In the genomic region with DNA sequence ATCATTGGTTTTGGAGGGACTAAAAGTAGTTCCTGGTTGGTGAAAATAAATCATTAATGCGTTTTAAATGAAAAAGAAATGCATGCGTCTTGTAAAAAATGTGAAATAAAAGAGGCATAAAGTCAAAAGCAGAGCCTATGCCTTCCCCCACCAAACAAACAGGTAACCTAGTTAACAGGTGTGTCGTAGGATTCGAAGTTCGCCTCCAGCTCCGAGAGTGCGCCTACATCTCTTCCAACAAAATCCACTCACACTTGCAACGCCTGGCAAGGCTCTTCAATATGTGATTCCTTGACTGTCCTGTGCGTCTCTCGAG, we compare ENCODE assay signal across 8 cellular contexts. TPM values are rescaled to one million over a fixed set of nuclear protein-coding genes. Genes with fewer than 3 reads are reported as not detected.
DNase-seq lines count a peak whose midpoint lies in the region; ATAC-seq, FAIRE-seq and TF ChIP-seq lines count a peak whose summit lies in the region.

No MANE protein-coding gene starts in this region.

- H3K9me1 ChIP-seq in IMR-90 (ENCODE audit: insufficient read depth, low read length), result peaks cover 11% of the 10 kb centered on the region

- peak overlapping the region; percentile 92 to 99 (median 97) for H3K27ac Mint-ChIP-seq in naive thymus-derived CD4-positive, alpha-beta T cell

- H4K5ac ChIP-seq in IMR-90 (ENCODE audit: low read depth, low read length), result peak overlapping the region; percentile 55

- H3K4me3 ChIP-seq in IMR-90 (ENCODE audit: insufficient read depth, low read depth, low read length), result peak overlapping the region; percentile 78
- peak overlapping the region; percentile 63 for H3K4me3 ChIP-seq in naive thymus-derived CD4-positive, alpha-beta T cell (ENCODE audit: low read length)

- TSS peak; percentile 58 for BruUV-seq in IMR-90 (replicated peaks; lab: Mats Ljungman, UMichigan)

- H2BK5ac ChIP-seq in IMR-90 (ENCODE audit: low read depth, low read length, poor library complexity, severe bottlenecking), result peak overlapping the region; percentile 71

- H3K23ac ChIP-seq in IMR-90 (ENCODE audit: low read depth, low read length), result peak overlapping the region; percentile 89

- peak overlapping the region; percentile 30; the same call in 1 of the 2 replicates for H2AK5ac ChIP-seq in IMR-90 (ENCODE audit: low read depth, low read length)

- peaks cover 33 to 37% of the 10 kb centered on the region in 2 experiments for H3K79me1 ChIP-seq in IMR-90 (ENCODE audit: low read depth in 1 of 2, low read length in 2 of 2)

- H3K4me1 Mint-ChIP-seq in naive thymus-derived CD4-positive, alpha-beta T cell, result peaks cover 30 to 56% (median 51%) of the 10 kb centered on the region in 7 donors

- no peak for TF ChIP-seq POLR2A in IMR-90 (IDR thresholded peaks at IDR 0.05; ENCODE audit: low read depth, low read length)

- WGBS in IMR-90 (ENCODE audit: extremely low coverage in 2 of 2, insufficient read length in 1 of 2), 2 experiments, result no CpG with 5 or more reads among the region's 10 CpGs

- peak overlapping the region; percentile 25; the same call in 1 of the 3 replicates for H2BK15ac ChIP-seq in IMR-90 (ENCODE audit: low read depth, low read length)

- peaks cover 0 to 10% (median 6%) of the 10 kb centered on the region in 5 donors for H3K36me3 Mint-ChIP-seq in naive thymus-derived CD4-positive, alpha-beta T cell

- peak overlapping the region; percentile 47; the same call in 1 of the 2 replicates for H2BK120ac ChIP-seq in IMR-90 (ENCODE audit: low read depth, low read length)

- H3K4ac ChIP-seq in IMR-90 (ENCODE audit: low read depth, low read length), result peak overlapping the region; percentile 74

- H3K56ac ChIP-seq in IMR-90 (ENCODE audit: extremely low read depth, insufficient read depth, low read length), result peak overlapping the region; percentile 95

- peak overlapping the region; percentile 85 to 91 for H4K8ac ChIP-seq in IMR-90 (ENCODE audit: low read depth in 2 of 2, low read length in 2 of 2)

- DNase-seq in D721Med (ENCODE audit: insufficient read length, low spot score), result no peak
- peak; percentile 64 for DNase-seq in IMR-90
- DNase-seq in naive thymus-derived CD4-positive, alpha-beta T cell, result no peak
- no peak for DNase-seq in effector CD8-positive, alpha-beta T cell (lab: John Stamatoyannopoulos, UW)
- no peak for DNase-seq in AML-193 (lab: John Stamatoyannopoulos, UW)
- DNase-seq in Ammon's horn (ENCODE audit: low spot score), result no peak

- H3K36me3 ChIP-seq in IMR-90 (ENCODE audit: control insufficient read depth, insufficient read depth, low read length), result peaks cover 2% of the 10 kb centered on the region
- peaks cover 0 to 5% (median 0%) of the 10 kb centered on the region in 3 experiments for H3K36me3 ChIP-seq in naive thymus-derived CD4-positive, alpha-beta T cell (ENCODE audit: control insufficient read depth in 2 of 3, insufficient read depth in 3 of 3, low read length in 3 of 3)

- H3K4me1 ChIP-seq in IMR-90 (ENCODE audit: control insufficient read depth, insufficient read depth, low read length), result peaks cover 5% of the 10 kb centered on the region
- peaks cover 8 to 34% of the 10 kb centered on the region in 2 donors for H3K4me1 ChIP-seq in naive thymus-derived CD4-positive, alpha-beta T cell (ENCODE audit: control insufficient read depth in 2 of 2, insufficient read depth in 2 of 2, low read length in 2 of 2)

- no peaks in the 10 kb centered on the region for H3K9me3 ChIP-seq in IMR-90 (ENCODE audit: control insufficient read depth, insufficient read depth, low read length)
- no peaks in the 10 kb centered on the region for H3K9me3 ChIP-seq in naive thymus-derived CD4-positive, alpha-beta T cell (ENCODE audit: control insufficient read depth in 2 of 3, low read length in 3 of 3)

- POLR2A ChIA-PET in IMR-90 (lab: Charles Lee; ENCODE audit: unreplicated experiment), result interaction anchor here (0.6 kb wide), 1 partner anchor 26 kb away, joined by 3 read pairs; no protein-coding TSS in a partner anchor
- POLR2A ChIA-PET in naive thymus-derived CD4-positive, alpha-beta T cell (lab: Charles Lee), result interaction anchor here (0.9 to 6.5 kb wide), 18 partner anchors 8 to 748 kb away, joined by 3 to 109 read pairs (median 5); a partner anchor contains a TSS

- intact Hi-C loops in IMR-90 (cut with micrococcal nuclease), result no loop called here
- intact Hi-C loops in naive thymus-derived CD4-positive, alpha-beta T cell (cut with micrococcal nuclease), result no loop called here

- H3K27me3 ChIP-seq in IMR-90 (ENCODE audit: control insufficient read depth, insufficient read depth, low read length), result no peaks in the 10 kb centered on the region
- no peaks in the 10 kb centered on the region for H3K27me3 ChIP-seq in naive thymus-derived CD4-positive, alpha-beta T cell (ENCODE audit: control insufficient read depth in 2 of 2, insufficient read depth in 2 of 2, low read length in 2 of 2)

- H2AK9ac ChIP-seq in IMR-90 (replicated peaks; ENCODE audit: low read depth, low read length, poor library complexity), result peak overlapping the region; percentile 87

- peak overlapping the region; percentile 83 for H4K91ac ChIP-seq in IMR-90 (ENCODE audit: insufficient read depth, low read depth, low read length)

- TF ChIP-seq RAD21 in IMR-90 (IDR thresholded peaks at IDR 0.05; ENCODE audit: low read length), result no peak

- peak; percentile 56 for FAIRE-seq in D721Med (lab: Jason Lieb, UNC)

- CTCF ChIA-PET in IMR-90 (lab: Yijun Ruan, JAX), result no interaction called here
- CTCF ChIA-PET in naive thymus-derived CD4-positive, alpha-beta T cell (lab: Charles Lee), result no interaction called here

- peak overlapping the region; percentile 86 for H3K4me2 ChIP-seq in IMR-90 (ENCODE audit: low read depth, low read length)

- H3K4me3 Mint-ChIP-seq in naive thymus-derived CD4-positive, alpha-beta T cell, result peak overlapping the region; percentile 93 to 98 (median 95)

- dilution Hi-C loops in IMR-90 (cut with HindIII; ENCODE audit: low sequenced_read_pairs, unreplicated experiment), result no loop called here

- H4K20me1 ChIP-seq in IMR-90 (ENCODE audit: insufficient read depth, low read length), result peaks cover 32% of the 10 kb centered on the region

- peak overlapping the region; percentile 97 for H2AFZ ChIP-seq in IMR-90 (replicated peaks; ENCODE audit: low read length, poor library complexity)

- no peak overlapping the region; the same call in 1 of the 2 replicates for H3K18ac ChIP-seq in IMR-90 (ENCODE audit: low read depth, low read length)

- peak overlapping the region; percentile 92 for H3K9ac ChIP-seq in IMR-90 (ENCODE audit: low read depth, low read length)

- H2BK20ac ChIP-seq in IMR-90 (ENCODE audit: low read depth, low read length), result no peak overlapping the region

- peak overlapping the region; percentile 80 for H3K27ac ChIP-seq in IMR-90 (ENCODE audit: insufficient read depth, low read length)
- H3K27ac ChIP-seq in cingulate gyrus (ENCODE audit: low read depth, low read length), result peak overlapping the region; percentile 87
- peak overlapping the region; percentile 81 for H3K27ac ChIP-seq in naive thymus-derived CD4-positive, alpha-beta T cell (ENCODE audit: low read depth, low read length)

- H3K9me3 Mint-ChIP-seq in naive thymus-derived CD4-positive, alpha-beta T cell, result peaks cover 0 to 12% (median 0%) of the 10 kb centered on the region in 11 donors

- no peaks in the 10 kb centered on the region for H3K27me3 Mint-ChIP-seq in naive thymus-derived CD4-positive, alpha-beta T cell

- no peak for TF ChIP-seq CTCF in D721Med (IDR thresholded peaks at IDR 0.05; ENCODE audit: insufficient read depth, missing control alignments)
- TF ChIP-seq CTCF in IMR-90 (conservative IDR thresholded peaks at IDR 0.05; ENCODE audit: low read depth, low read length), result no peak

- in situ Hi-C loops in IMR-90 (cut with MboI; ENCODE audit: low sequenced_read_pairs), result loop anchor here (5.0 to 25.0 kb wide), 2 partner anchors 57 to 742 kb away; a partner anchor contains a TSS

- H3K14ac ChIP-seq in IMR-90 (replicated peaks; ENCODE audit: low read depth, low read length), result peak overlapping the region; percentile 95

- ATAC-seq in IMR-90 (ENCODE audit: low read depth), result peak; percentile 28; the same call in 1 of the 2 replicates
- ATAC-seq in naive thymus-derived CD4-positive, alpha-beta T cell, result no peak
- no peak for ATAC-seq in GM21423 (IDR thresholded peaks at IDR 0.05; ENCODE audit: unreplicated experiment)

TF ChIP-seq in IMR-90, 13 proteins besides CTCF, POLR2A, EP300 and RAD21:
- TF ChIP-seq SMC3 (IDR thresholded peaks at IDR 0.05; ENCODE audit: low read depth, low read length) (no peak), MXI1 (IDR thresholded peaks at IDR 0.05; ENCODE audit: borderline replicate concordance, low read depth, low read length) (no peak)
- TF ChIP-seq, protein P1, sequence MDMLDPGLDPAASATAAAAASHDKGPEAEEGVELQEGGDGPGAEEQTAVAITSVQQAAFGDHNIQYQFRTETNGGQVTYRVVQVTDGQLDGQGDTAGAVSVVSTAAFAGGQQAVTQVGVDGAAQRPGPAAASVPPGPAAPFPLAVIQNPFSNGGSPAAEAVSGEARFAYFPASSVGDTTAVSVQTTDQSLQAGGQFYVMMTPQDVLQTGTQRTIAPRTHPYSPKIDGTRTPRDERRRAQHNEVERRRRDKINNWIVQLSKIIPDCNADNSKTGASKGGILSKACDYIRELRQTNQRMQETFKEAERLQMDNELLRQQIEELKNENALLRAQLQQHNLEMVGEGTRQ (IDR thresholded peaks at IDR 0.05; ENCODE audit: low read depth, low read length), result no peak

RNA-seq across cellular contexts. Expression of a gene that starts 0.7 kb away (rescaled TPM):
- total RNA-seq in IMR-90 (2012; rRNA removed), result 145 and 194 TPM in 2 replicates
- 54.3 and 57.6 TPM in 2 replicates for polyA plus RNA-seq in IMR-90 (2012; rRNA removed)
- 20.5 and 29.9 TPM in 2 replicates for polyA plus RNA-seq in IMR-90 (2012; cell fraction: cytosol; rRNA removed)
- polyA plus RNA-seq in IMR-90 (2012; cell fraction: nucleus; rRNA removed; ENCODE audit: low replicate concordance), result 27.3 and 57.4 TPM in 2 replicates
- 100 to 1,000 TPM in 2 of 5 experiments, 10 to 100 TPM in 3; 82.5 to 170 (median 92.5) TPM for total RNA-seq in naive thymus-derived CD4-positive, alpha-beta T cell
- 10 to 100 TPM; 70.8 to 94.9 TPM for polyA plus RNA-seq in naive thymus-derived CD4-positive, alpha-beta T cell
